ENCODE assay signal across 7 cellular contexts in genomic region chr11:61231585-61231984, GRCh38. TPM values are rescaled to one million over a fixed set of nuclear protein-coding genes. Genes with fewer than 3 reads are reported as not detected.
"Had no signal": no experiment of that assay in that cellular context is flagged by ENCODE, and none has a peak within 500 bp of the region (broad histone marks: within the 10 kb centered on the region; RNA-seq: fewer than 3 reads in every experiment).

No MANE protein-coding gene starts in this region.

RNA-seq across cellular contexts. Expression of gene PGA5, which starts 9.4 kb away (rescaled TPM):
- total RNA-seq: GM23248, H4, HFFc6 had no signal

RNA-seq across cellular contexts. Expression of gene PGA4, which starts 9.4 kb away (rescaled TPM):
- total RNA-seq: GM23248, GM23338, H1, H4, H9, HFFc6 had no signal

RNA-seq across cellular contexts. Expression of gene PGA3, which starts 28.3 kb away (rescaled TPM):
- total RNA-seq: GM23248, GM23338, H1, H4, H7, H9 had no signal
